Comparison of ENCODE assay signal across 1 cellular context in genomic region chr16:89678258-89678657, GRCh38.
A peak's percentile ranks its signal among the peaks of the same experiment; 100 is the strongest.
TF ChIP-seq lines count a peak whose summit lies in the region.

No MANE protein-coding gene starts in this region.

TF ChIP-seq in HepG2, 621 proteins besides CTCF, POLR2A, EP300 and RAD21 (continued from another document):
- TF ChIP-seq, protein P1, sequence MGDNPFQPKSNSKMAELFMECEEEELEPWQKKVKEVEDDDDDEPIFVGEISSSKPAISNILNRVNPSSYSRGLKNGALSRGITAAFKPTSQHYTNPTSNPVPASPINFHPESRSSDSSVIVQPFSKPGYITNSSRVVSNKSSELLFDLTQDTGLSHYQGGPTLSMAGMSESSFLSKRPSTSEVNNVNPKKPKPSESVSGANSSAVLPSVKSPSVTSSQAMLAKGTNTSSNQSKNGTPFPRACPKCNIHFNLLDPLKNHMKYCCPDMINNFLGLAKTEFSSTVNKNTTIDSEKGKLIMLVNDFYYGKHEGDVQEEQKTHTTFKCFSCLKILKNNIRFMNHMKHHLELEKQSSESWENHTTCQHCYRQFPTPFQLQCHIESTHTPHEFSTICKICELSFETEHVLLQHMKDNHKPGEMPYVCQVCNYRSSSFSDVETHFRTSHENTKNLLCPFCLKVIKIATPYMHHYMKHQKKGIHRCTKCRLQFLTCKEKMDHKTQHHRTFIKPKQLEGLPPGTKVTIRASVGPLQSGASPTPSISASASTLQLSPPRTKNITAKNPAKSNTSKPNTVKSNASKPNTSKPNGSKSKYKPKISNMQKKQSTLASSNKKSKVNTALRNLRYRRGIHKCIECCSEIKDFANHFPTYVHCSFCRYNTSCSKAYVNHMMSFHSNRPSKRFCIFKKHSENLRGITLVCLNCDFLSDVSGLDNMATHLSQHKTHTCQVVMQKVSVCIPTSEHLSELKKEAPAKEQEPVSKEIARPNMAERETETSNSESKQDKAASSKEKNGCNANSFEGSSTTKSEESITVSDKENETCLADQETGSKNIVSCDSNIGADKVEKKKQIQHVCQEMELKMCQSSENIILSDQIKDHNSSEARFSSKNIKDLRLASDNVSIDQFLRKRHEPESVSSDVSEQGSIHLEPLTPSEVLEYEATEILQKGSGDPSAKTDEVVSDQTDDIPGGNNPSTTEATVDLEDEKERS (CRISPR knock-in tag; IDR thresholded peaks at IDR 0.05) = peak; percentile 59; the same call in 1 of the 2 replicates
